13 cellular contexts compared by ENCODE assay signal in genomic region chr11:111367411-111368284, GRCh38. TPM values are rescaled to one million over a fixed set of nuclear protein-coding genes. Genes with fewer than 3 reads are reported as not detected.
A peak's percentile ranks its signal among the peaks of the same experiment; 100 is the strongest.
DNase-seq lines count a peak whose midpoint lies in the region; ATAC-seq and TF ChIP-seq lines count a peak whose summit lies in the region.
"Had no signal": no experiment of that assay in that cellular context is flagged by ENCODE, and none has a peak within 500 bp of the region (broad histone marks: within the 10 kb centered on the region; RNA-seq: fewer than 3 reads in every experiment).

No MANE protein-coding gene starts in this region.

- peak; percentile 52 for ATAC-seq in GM19452 (IDR thresholded peaks at IDR 0.05; ENCODE audit: unreplicated experiment)
- peak; percentile 61 for ATAC-seq in HG02973 (IDR thresholded peaks at IDR 0.05; ENCODE audit: unreplicated experiment)
- ATAC-seq: activated naive CD4-positive, alpha-beta T cell treated with anti-CD3 and anti-CD28 coated beads, Interleukin-2, amount 50 U/mL, for 72 hours; left cardiac atrium had no signal

- in situ Hi-C loops in GM13976 (cut with MboI; ENCODE audit: low sequenced_read_pairs, unreplicated experiment) = no loop called here

- H3K4me1 ChIP-seq in Peyer's patch (peaks cover 0 to 11% (median 0%) of the 10 kb centered on the region in 4 donors), vagina (no peaks in the 10 kb centered on the region)

- H3K4me3 ChIP-seq in Peyer's patch (no peak overlapping the region), vagina (no peak overlapping the region)

- DNase-seq in GM13976 (ENCODE audit: low spot score) = peak; percentile 65
- DNase-seq in Peyer's patch = peak in 2 of 3 donors; percentile 59 to 65
- no peak for DNase-seq in stimulated activated naive CD4-positive, alpha-beta T cell (lab: John Stamatoyannopoulos, UW)
- no peak for DNase-seq in DMS 273 treated with DMSO at 0.1 percent for 48 hours (lab: John Stamatoyannopoulos, UW)
- DNase-seq in vagina (ENCODE audit: extremely low spot score in 2 of 2) = no peak
- DNase-seq in MV-4-11 (lab: John Stamatoyannopoulos, UW) = no peak
- DNase-seq: CD8-positive, alpha-beta memory T cell; left cardiac atrium; NCI-H345 had no signal

- intact Hi-C loops in vagina (cut with DNase I) = no loop called here

- TF ChIP-seq POLR2A in Peyer's patch (IDR thresholded peaks at IDR 0.05) (no peak), vagina (IDR thresholded peaks at IDR 0.05) (no peak)

- H3K27ac ChIP-seq in Peyer's patch = peak overlapping the region in 2 of 4 donors; percentile 40 to 72
- H3K27ac ChIP-seq in vagina = no peak overlapping the region

- H3K36me3 ChIP-seq in Peyer's patch (no peaks in the 10 kb centered on the region), vagina (no peaks in the 10 kb centered on the region)

- no peak for TF ChIP-seq CTCF in GM13976 (IDR thresholded peaks at IDR 0.05; ENCODE audit: borderline replicate concordance, control extremely low read depth, extremely low read depth, insufficient read depth, missing control alignments)
- TF ChIP-seq CTCF in Peyer's patch (IDR thresholded peaks at IDR 0.05) = no peak
- no peak for TF ChIP-seq CTCF in vagina (IDR thresholded peaks at IDR 0.05)

- H3K9me3 ChIP-seq in Peyer's patch = no peaks in the 10 kb centered on the region
- H3K9me3 ChIP-seq in vagina = no peaks in the 10 kb centered on the region

- H3K27me3 ChIP-seq in Peyer's patch (no peaks in the 10 kb centered on the region), vagina (no peaks in the 10 kb centered on the region)

RNA-seq across cellular contexts. Expression of gene POU2AF1, which starts 11.4 kb away (rescaled TPM):
- total RNA-seq in Peyer's patch (10 to 100 TPM in 1 of 4 donors, 1 to 10 TPM in 3; 5.0 to 33.0 (median 5.4) TPM), vagina (not detected)
- total RNA-seq: skeletal muscle tissue had no signal

Comparison
In these comparisons a context has a peak if more than half of its experiments do, and no peak if none do; other contexts are left out.
1. DNase-seq: peak in GM13976 (single experiment) and Peyer's patch (2 of 3); none in stimulated activated naive CD4-positive, alpha-beta T cell (0 of 6), DMS 273 treated with DMSO at 0.1 percent for 48 hours (single experiment), vagina (0 of 2) and MV-4-11 (single experiment).